Comparison of ENCODE assay signal across 34 cellular contexts in genomic region chr1:62210960-62211359, GRCh38. TPM values are rescaled to one million over a fixed set of nuclear protein-coding genes. Genes with fewer than 3 reads are reported as not detected.
DNase-seq lines count a peak whose midpoint lies in the region; ATAC-seq, FAIRE-seq and TF ChIP-seq lines count a peak whose summit lies in the region.
"Had no signal": no experiment of that assay in that cellular context is flagged by ENCODE, and none has a peak within 500 bp of the region (broad histone marks: within the 10 kb centered on the region; RNA-seq: fewer than 3 reads in every experiment).

No MANE protein-coding gene starts in this region.

- H3K9me3 Mint-ChIP-seq in GM23338 (peaks cover 54% of the 10 kb centered on the region), WTC11 (peaks cover 54% of the 10 kb centered on the region)

- H3K9me1 ChIP-seq in keratinocyte (ENCODE audit: control insufficient read depth, extremely low read depth, insufficient read depth, low read length) = no peaks in the 10 kb centered on the region

- peak; percentile 44 for FAIRE-seq in keratinocyte (lab: Jason Lieb, UNC)
- FAIRE-seq: A204.1, bronchial epithelial cell, endothelial cell of umbilical vein, GM18507 had no signal

- ATAC-seq in GM23338 = no peak
- no peak for ATAC-seq in WTC11
- ATAC-seq in HG02763 (IDR thresholded peaks at IDR 0.05; ENCODE audit: unreplicated experiment) = no peak
- no peak for ATAC-seq in GM18868 (IDR thresholded peaks at IDR 0.05; ENCODE audit: unreplicated experiment)
- ATAC-seq: left cardiac atrium; natural killer cell treated with Interleukin-12 subunit alpha and Interleukin-12 subunit beta and Interleukin-15 and Interleukin-18, amount 100 ng/mL, for 72 hours; stimulated activated memory B cell treated with anti-CD40 and anti-IgM and Interleukin-4, amounts not matched to agents 10 μg/mL and 1 μg/mL and 100 μg/mL, for 72 hours; T-cell had no signal

- TF ChIP-seq CTCF in GM23338 (conservative IDR thresholded peaks at IDR 0.05; ENCODE audit: low read depth in 2 of 2) (no peak), WTC11 (IDR thresholded peaks at IDR 0.05) (no peak), keratinocyte (optimal IDR thresholded peaks at IDR 0.05 in 1 of 3, IDR thresholded peaks at IDR 0.05 in 1 of 3, conservative IDR thresholded peaks at IDR 0.05 in 1 of 3; ENCODE audit: extremely low read depth in 1 of 3, insufficient read depth in 2 of 3, low read length in 3 of 3) (no peak), WERI-Rb-1 (IDR thresholded peaks at IDR 0.05; ENCODE audit: low read depth, low read length) (no peak)

- H3K27me3 Mint-ChIP-seq in GM23338 (ENCODE audit: insufficient read depth, low read depth, poor library complexity) = peaks cover 65% of the 10 kb centered on the region
- H3K27me3 Mint-ChIP-seq in WTC11 (ENCODE audit: low read depth) = no peaks in the 10 kb centered on the region
- H3K27me3 Mint-ChIP-seq: CD4-positive, alpha-beta T cell; type B pancreatic cell had no signal

- H3K9ac ChIP-seq in keratinocyte (ENCODE audit: control insufficient read depth, extremely low read depth, insufficient read depth, low read length) = no peak overlapping the region

- no peaks in the 10 kb centered on the region for H3K9me2 ChIP-seq in GM23338 (ENCODE audit: insufficient read depth)

- H3K36me3 ChIP-seq in GM23338 (ENCODE audit: insufficient read depth) (peaks cover 70% of the 10 kb centered on the region), keratinocyte (ENCODE audit: control insufficient read depth in 2 of 2, extremely low read depth in 1 of 2, insufficient read depth in 2 of 2, low read length in 2 of 2) (no peaks in the 10 kb centered on the region), WERI-Rb-1 (no peaks in the 10 kb centered on the region)

- dilution Hi-C loops in keratinocyte (cut with MboI; ENCODE audit: extremely low pct_ligation_motif_present, low sequenced_read_pairs) = no loop called here

- H4K20me1 ChIP-seq in GM23338 (replicated peaks; ENCODE audit: insufficient read depth) = peaks cover 43% of the 10 kb centered on the region
- no peaks in the 10 kb centered on the region for H4K20me1 ChIP-seq in keratinocyte (ENCODE audit: control insufficient read depth, extremely low read depth, insufficient read depth, low read length)

- no peak overlapping the region for H3K4me3 Mint-ChIP-seq in GM23338
- no peak overlapping the region for H3K4me3 Mint-ChIP-seq in WTC11
- H3K4me3 Mint-ChIP-seq: activated CD4-positive, alpha-beta T cell treated with anti-CD3 and anti-CD28 coated beads, Interleukin-2, amount 10 ng/mL, durations not matched to agents 24 days and 14 days; CD4-positive, alpha-beta T cell; natural killer cell treated with Interleukin-12 subunit alpha and Interleukin-12 subunit beta and Interleukin-15 and Interleukin-18, amount 100 ng/mL, for 72 hours; stimulated activated memory B cell treated with anti-CD40 and anti-IgM and Interleukin-4, amounts not matched to agents 10 μg/mL and 1 μg/mL and 100 μg/mL, for 72 hours; T-cell; type B pancreatic cell had no signal

- H3K4me1 Mint-ChIP-seq in GM23338 (peaks cover 33% of the 10 kb centered on the region), WTC11 (peaks cover 35% of the 10 kb centered on the region)
- H3K4me1 Mint-ChIP-seq: activated CD4-positive, alpha-beta T cell treated with anti-CD3 and anti-CD28 coated beads, Interleukin-2, amount 10 ng/mL, durations not matched to agents 24 days and 14 days; stimulated activated memory B cell treated with anti-CD40 and anti-IgM and Interleukin-4, amounts not matched to agents 10 μg/mL and 1 μg/mL and 100 μg/mL, for 72 hours had no signal

- H3F3A ChIP-seq in GM23338 (replicated peaks; ENCODE audit: low read depth) = peaks cover 82% of the 10 kb centered on the region

- peaks cover 18% of the 10 kb centered on the region for H3K4me1 ChIP-seq in GM23338 (ENCODE audit: insufficient read depth)
- H3K4me1 ChIP-seq in keratinocyte (ENCODE audit: control insufficient read depth, extremely low read depth, insufficient read depth, low read length) = peaks cover 8% of the 10 kb centered on the region

- CTCF ChIA-PET in WTC11 (lab: Charles Lee) = no interaction called here

- H3K27me3 ChIP-seq in GM23338 (ENCODE audit: insufficient read depth) (no peaks in the 10 kb centered on the region), keratinocyte (ENCODE audit: control insufficient read depth, extremely low read depth, insufficient read depth, low read length) (no peaks in the 10 kb centered on the region), WERI-Rb-1 (ENCODE audit: insufficient read depth, low read depth, severe bottlenecking) (no peaks in the 10 kb centered on the region)

- H3K27ac ChIP-seq in GM23338 (ENCODE audit: low read depth) (0 out of 2 replicates have a peak overlapping the region, but pooled peaks have one; percentile 0), keratinocyte (ENCODE audit: control insufficient read depth, insufficient read depth, low read length) (no peak overlapping the region), WERI-Rb-1 (no peak overlapping the region)
- H3K27ac ChIP-seq: RWPE1 had no signal

- POLR2A ChIA-PET in WTC11 (lab: Charles Lee) = interaction anchor here (1.1 kb wide), 1 partner anchor 35 kb away, joined by 4 read pairs; no protein-coding TSS in a partner anchor

- H2AFZ ChIP-seq in GM23338 (no peak overlapping the region), keratinocyte (ENCODE audit: control insufficient read depth, low read length) (no peak overlapping the region)

- H3K27ac Mint-ChIP-seq in GM23338 = no peak overlapping the region
- H3K27ac Mint-ChIP-seq in WTC11 = no peak overlapping the region
- H3K27ac Mint-ChIP-seq: activated CD4-positive, alpha-beta T cell treated with anti-CD3 and anti-CD28 coated beads, Interleukin-2, amount 10 ng/mL, durations not matched to agents 24 days and 14 days; activated naive CD4-positive, alpha-beta T cell treated with anti-CD3 and anti-CD28 coated beads, Interleukin-2, amount 50 U/mL, for 72 hours; CD4-positive, alpha-beta T cell; natural killer cell treated with Interleukin-12 subunit alpha and Interleukin-12 subunit beta and Interleukin-15 and Interleukin-18, amount 100 ng/mL, for 72 hours; stimulated activated memory B cell treated with anti-CD40 and anti-IgM and Interleukin-4, amounts not matched to agents 10 μg/mL and 1 μg/mL and 100 μg/mL, for 72 hours; T-cell; type B pancreatic cell had no signal

- no peak overlapping the region for H3K4me3 ChIP-seq in GM23338
- no peak overlapping the region for H3K4me3 ChIP-seq in keratinocyte (ENCODE audit: control insufficient read depth in 2 of 3, extremely low read depth in 1 of 3, insufficient read depth in 2 of 3, low read depth in 1 of 3, low read length in 3 of 3)
- H3K4me3 ChIP-seq in WERI-Rb-1 (ENCODE audit: low read depth, low read length) = no peak overlapping the region
- H3K4me3 ChIP-seq: mucosa of descending colon had no signal

- H3K4me2 ChIP-seq in GM23338 (no peak overlapping the region), keratinocyte (ENCODE audit: control insufficient read depth, extremely low read depth, insufficient read depth, low read depth, low read length) (no peak overlapping the region)

- DNase-seq in NCI-H2029 treated with DMSO at 0.1 percent for 48 hours (lab: John Stamatoyannopoulos, UW) (peak; percentile 23), NCI-H2029 (lab: John Stamatoyannopoulos, UW) (no peak), GM23338 (ENCODE audit: low spot score) (no peak), WTC11 (ENCODE audit: low spot score) (no peak), keratinocyte (ENCODE audit: low read depth, low spot score) (no peak), WERI-Rb-1 (no peak)
- DNase-seq: activated CD4-positive, alpha-beta T cell treated with anti-CD3 and anti-CD28 coated beads, Interleukin-2, amount 10 ng/mL, durations not matched to agents 24 days and 14 days; activated effector memory CD4-positive, alpha-beta T cell treated with Interleukin-2 at 50 U/mL for 16 hours; CD4-positive, alpha-beta T cell; hippocampal formation; IMR-90; left cardiac atrium; mucosa of descending colon; NCI-H1105; NCI-H1930; NCI-H446; occipital lobe; T-cell had no signal

- H3K36me3 Mint-ChIP-seq in GM23338 (ENCODE audit: low read depth) (peaks cover 96% of the 10 kb centered on the region), WTC11 (peaks cover 91% of the 10 kb centered on the region)

- H3K9me3 ChIP-seq in keratinocyte (ENCODE audit: control insufficient read depth, low read depth, low read length) (peaks cover 3% of the 10 kb centered on the region), WERI-Rb-1 (ENCODE audit: severe bottlenecking) (peaks cover 6% of the 10 kb centered on the region)

- H3K79me2 ChIP-seq in GM23338 (replicated peaks; ENCODE audit: insufficient read depth) (peaks cover 58% of the 10 kb centered on the region), keratinocyte (ENCODE audit: control insufficient read depth, insufficient read depth, low read length) (no peaks in the 10 kb centered on the region)

TF ChIP-seq in GM23338, 12 proteins besides CTCF, POLR2A, EP300 and RAD21 (continues in another document):
- TF ChIP-seq NANOG (IDR thresholded peaks at IDR 0.05; ENCODE audit: borderline replicate concordance) = no peak
- TF ChIP-seq ZNF114 (CRISPR knock-in tag; IDR thresholded peaks at IDR 0.05) = no peak

TF ChIP-seq in WTC11, 78 proteins besides CTCF, POLR2A, EP300 and RAD21 (continues in another document):
- no peak for TF ChIP-seq FOXJ3 (CRISPR knock-in tag; IDR thresholded peaks at IDR 0.05; ENCODE audit: borderline replicate concordance)
- TF ChIP-seq PREB (CRISPR knock-in tag; IDR thresholded peaks at IDR 0.05; ENCODE audit: borderline replicate concordance) = no peak
- no peak for TF ChIP-seq CBFB (CRISPR knock-in tag; IDR thresholded peaks at IDR 0.05; ENCODE audit: low read depth)
- no peak for TF ChIP-seq CREB1 (CRISPR knock-in tag; IDR thresholded peaks at IDR 0.05)

RNA-seq across cellular contexts. Expression of gene L1TD1, which starts 16.3 kb away (rescaled TPM):
- 280 and 283 TPM in 2 replicates for total RNA-seq in GM23338 (2014; rRNA removed; shearing (Covaris generic))
- polyA plus RNA-seq in GM23338 (2016; fragmentation: Nextera tagmentation; extraction: Ambion mirVana) (509 and 628 TPM in 2 replicates), keratinocyte (0.12 to 0.24 TPM (median 0.20 TPM) in 3 replicates)
- 296 to 319 TPM (median 303 TPM) in 3 replicates for total RNA-seq in WTC11 (2021)
- polyA plus RNA-seq in keratinocyte (2011; ENCODE audit: low read depth) = 0.15 TPM
- polyA plus RNA-seq in keratinocyte (2011; cell fraction: cytosol; rRNA removed) = 0.10 and 0.16 TPM in 2 replicates
- 0.16 and 0.19 TPM in 2 replicates for polyA plus RNA-seq in keratinocyte (2011; cell fraction: nucleus; rRNA removed)
- polyA plus RNA-seq in keratinocyte (2012; ENCODE audit: low replicate concordance) = 0.06 and 0.36 TPM in 2 replicates
- polyA minus RNA-seq in keratinocyte = 0.06 TPM in 1 of 3 replicates, not detected in the others
- not detected for polyA minus RNA-seq in keratinocyte (2011; cell fraction: cytosol; rRNA and poly(A)+ RNA removed)
- 0.16 TPM in 1 of 2 replicates, not detected in the other for polyA minus RNA-seq in keratinocyte (2011; cell fraction: nucleus; rRNA and poly(A)+ RNA removed)
- total RNA-seq: activated CD4-positive, alpha-beta T cell treated with anti-CD3 and anti-CD28 coated beads, Interleukin-2, amount 10 ng/mL, durations not matched to agents 24 days and 14 days; activated CD8-positive, alpha-beta memory T cell treated with anti-CD3 and anti-CD28 coated beads for 36 hours; endothelial cell of umbilical vein; IMR-90; lung microvascular endothelial cell; natural killer cell treated with Interleukin-12 subunit alpha and Interleukin-12 subunit beta and Interleukin-15 and Interleukin-18, amount 100 ng/mL, for 72 hours; occipital lobe; OCI-LY7; SK-MEL-5; skeletal muscle tissue had no signal
- polyA plus RNA-seq: IMR-90 had no signal
